ENCODE assay signal across 21 cellular contexts in the genomic region with DNA sequence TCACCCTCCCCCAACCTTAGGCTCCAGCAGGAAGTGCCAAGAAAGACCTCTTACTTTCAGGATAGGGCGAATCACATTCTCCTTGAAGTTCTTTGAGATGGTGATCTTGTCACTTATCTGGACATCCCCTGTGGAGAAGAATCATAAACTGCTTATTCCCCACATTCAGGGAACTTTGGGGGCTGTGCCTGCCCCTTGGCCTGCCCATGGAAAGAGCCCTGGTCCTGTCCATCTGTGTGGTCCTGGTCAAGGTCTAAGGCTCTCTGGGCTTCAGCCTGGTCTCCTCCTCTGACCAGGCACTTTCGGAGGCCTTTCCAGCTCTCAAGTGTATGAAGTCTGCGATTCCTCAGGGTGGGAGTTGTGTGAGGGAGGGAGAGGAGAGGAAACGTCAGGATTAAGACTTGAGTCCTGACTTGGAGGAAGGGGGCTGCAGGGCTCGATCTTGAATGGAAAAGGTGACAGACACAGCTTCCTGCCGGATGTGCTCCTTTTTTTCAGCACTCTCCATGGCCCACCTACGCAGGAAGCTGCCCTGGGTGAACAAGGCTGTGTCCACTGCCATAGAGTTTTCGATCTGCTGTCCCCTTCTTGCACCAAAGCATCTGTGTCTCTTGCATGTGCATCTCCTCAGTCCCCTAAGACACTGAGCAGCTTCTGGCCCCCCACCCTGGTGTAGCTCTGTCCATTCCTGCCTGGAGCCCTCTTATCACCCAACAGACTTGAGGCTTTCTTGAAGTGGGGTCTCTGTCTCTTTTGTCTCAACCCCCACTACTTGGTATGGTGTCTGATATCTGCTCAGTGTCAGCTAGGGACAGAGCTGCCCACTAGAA. TPM values are rescaled to one million over a fixed set of nuclear protein-coding genes. Genes with fewer than 3 reads are reported as not detected.
"Had no signal": no experiment of that assay in that cellular context is flagged by ENCODE, and none has a peak within 500 bp of the region (broad histone marks: within the 10 kb centered on the region; RNA-seq: fewer than 3 reads in every experiment).

No MANE protein-coding gene starts in this region.

- H3K27ac ChIP-seq: colonic mucosa, hepatocyte, psoas muscle, right lobe of liver had no signal

- H3K4me3 ChIP-seq: colonic mucosa, hepatocyte, mucosa of descending colon, psoas muscle, right lobe of liver had no signal

- H2AFZ ChIP-seq: hepatocyte had no signal

- DNase-seq: colonic mucosa; effector CD4-positive, alpha-beta T cell; foreskin melanocyte; left colon; mucosa of descending colon; psoas muscle; retina; right lobe of liver; stimulated activated CD4-positive, alpha-beta T cell treated with anti-CD3 and anti-CD28 coated beads, Interleukin-4, amount 100 ng/mL, for 1 hour; stimulated activated CD8-positive, alpha-beta memory T cell treated with anti-CD3 and anti-CD28 coated beads, Interleukin-4, amount 100 ng/mL, for 48 hours had no signal

- ATAC-seq: left colon; mucosa of descending colon; psoas muscle; stimulated activated memory B cell treated with anti-CD40 and anti-IgM and Interleukin-4, amounts not matched to agents 10 μg/mL and 1 μg/mL and 100 μg/mL, for 72 hours had no signal

- H3K27me3 ChIP-seq: colonic mucosa, hepatocyte, right lobe of liver had no signal

- H3K27me3 Mint-ChIP-seq: natural killer cell treated with Interleukin-12 subunit alpha and Interleukin-12 subunit beta and Interleukin-15 and Interleukin-18, amount 100 ng/mL, for 72 hours; stimulated activated memory B cell treated with anti-CD40 and anti-IgM and Interleukin-4, amounts not matched to agents 10 μg/mL and 1 μg/mL and 100 μg/mL, for 72 hours had no signal

- H3K9me3 Mint-ChIP-seq: natural killer cell treated with Interleukin-12 subunit alpha and Interleukin-12 subunit beta and Interleukin-15 and Interleukin-18, amount 100 ng/mL, for 72 hours; stimulated activated memory B cell treated with anti-CD40 and anti-IgM and Interleukin-4, amounts not matched to agents 10 μg/mL and 1 μg/mL and 100 μg/mL, for 72 hours had no signal

- H3K9me3 ChIP-seq: colonic mucosa, mucosa of descending colon, psoas muscle, right lobe of liver had no signal

- H3K4me2 ChIP-seq: hepatocyte had no signal

- H3K4me3 Mint-ChIP-seq: natural killer cell treated with Interleukin-12 subunit alpha and Interleukin-12 subunit beta and Interleukin-15 and Interleukin-18, amount 100 ng/mL, for 72 hours; stimulated activated memory B cell treated with anti-CD40 and anti-IgM and Interleukin-4, amounts not matched to agents 10 μg/mL and 1 μg/mL and 100 μg/mL, for 72 hours had no signal

- H3K4me1 ChIP-seq: colonic mucosa, psoas muscle, right lobe of liver had no signal

- H3K36me3 ChIP-seq: colonic mucosa had no signal

- H3K27ac Mint-ChIP-seq: natural killer cell treated with Interleukin-12 subunit alpha and Interleukin-12 subunit beta and Interleukin-15 and Interleukin-18, amount 100 ng/mL, for 72 hours; stimulated activated memory B cell treated with anti-CD40 and anti-IgM and Interleukin-4, amounts not matched to agents 10 μg/mL and 1 μg/mL and 100 μg/mL, for 72 hours had no signal

RNA-seq across cellular contexts. Expression of a gene that starts 50.8 kb away (rescaled TPM):
- total RNA-seq: cerebellum; dermis microvascular lymphatic vessel endothelial cell; hepatocyte; kidney epithelial cell; liver; lung microvascular endothelial cell; myocyte; natural killer cell treated with Interleukin-12 subunit alpha and Interleukin-12 subunit beta and Interleukin-15 and Interleukin-18, amount 100 ng/mL, for 72 hours; omental fat pad; psoas muscle; right lobe of liver had no signal
- polyA plus RNA-seq: esophagus, hepatocyte, liver had no signal
